In genomic region chr1:155061381-155062150, GRCh38 we compare ENCODE assay signal across 9 cellular contexts. TPM values are rescaled to one million over a fixed set of nuclear protein-coding genes. Genes with fewer than 3 reads are reported as not detected.
DNase-seq lines count a peak whose midpoint lies in the region; ATAC-seq, FAIRE-seq and TF ChIP-seq lines count a peak whose summit lies in the region.
"Had no signal": no experiment of that assay in that cellular context is flagged by ENCODE, and none has a peak within 500 bp of the region (broad histone marks: within the 10 kb centered on the region; RNA-seq: fewer than 3 reads in every experiment).

No MANE protein-coding gene starts in this region.

- peaks cover 0 to 2% of the 10 kb centered on the region in 2 donors for H3K9me3 ChIP-seq in lung (ENCODE audit: control insufficient read depth in 2 of 2, insufficient read depth in 1 of 2, low read length in 1 of 2)

- peaks cover 0 to 7% of the 10 kb centered on the region in 2 donors for H3K4me1 ChIP-seq in lung (ENCODE audit: control insufficient read depth in 2 of 2, insufficient read depth in 2 of 2, low read length in 2 of 2)

- H3K4me3 ChIP-seq in lung: no peak overlapping the region

- no peak overlapping the region for H3K27ac ChIP-seq in lung (ENCODE audit: low read depth in 1 of 2, low read length in 1 of 2)

- no peak for TF ChIP-seq POLR2A in GM12892 (IDR thresholded peaks at IDR 0.05; ENCODE audit: low read depth, low read length)

- peak; percentile 96 for TF ChIP-seq CTCF in lung (IDR thresholded peaks at IDR 0.05; ENCODE audit: control extremely low read depth, extremely low read depth)

- no peaks in the 10 kb centered on the region for H3K27me3 ChIP-seq in lung (ENCODE audit: control insufficient read depth, insufficient read depth)

- ATAC-seq in lung (ENCODE audit: insufficient read depth, low FRiP score) (peak; percentile 50), GM21528 (IDR thresholded peaks at IDR 0.05; ENCODE audit: low FRiP score, unreplicated experiment) (no peak)

- H3K36me3 ChIP-seq in lung (ENCODE audit: control insufficient read depth in 2 of 2, insufficient read depth in 2 of 2, low read length in 2 of 2): peaks cover 3 to 35% of the 10 kb centered on the region in 2 donors

- peak; percentile 100 for FAIRE-seq in GM12892 (lab: Jason Lieb, UNC)

- 41 to 47% methylated on average over 20 to 21 of the region's 21 CpGs for WGBS in lung, 2 donors

- peak; percentile 91 for DNase-seq in GM12892 (ENCODE audit: insufficient read length)
- DNase-seq in HT1080 (ENCODE audit: low read depth): peak; percentile 90
- peak; percentile 97 for DNase-seq in NCI-H82 (lab: John Stamatoyannopoulos, UW)
- peak; percentile 94 to 97 for DNase-seq in activated CD4-positive, alpha-beta T cell treated with anti-CD3 and anti-CD28 coated beads, Interleukin-2, amount 50 U/mL, for 4 hours
- peak; percentile 89 for DNase-seq in dermis blood vessel endothelial cell
- peak; percentile 88 for DNase-seq in lung (ENCODE audit: low spot score)
- peak; percentile 84 for DNase-seq in stimulated activated CD8-positive, alpha-beta memory T cell treated with anti-CD3 and anti-CD28 coated beads, Interleukin-12 subunit alpha, Interleukin-12 subunit beta, amount 100 ng/mL, for 4 hours (ENCODE audit: low read depth)

RNA-seq across cellular contexts. Expression of gene EFNA4, which starts 2.0 kb away (rescaled TPM):
- polyA plus RNA-seq in GM12892 (2012; ENCODE audit: missing spikeins): 5.2 TPM
- 8.4 and 11.0 TPM in 2 replicates for total RNA-seq in HT1080 (2014; rRNA removed; shearing (Covaris generic))
- 3.6 and 5.9 TPM in 2 replicates for polyA plus RNA-seq in HT1080 (2015; cell fraction: cytosol; rRNA removed)
- polyA plus RNA-seq in HT1080 (2015; cell fraction: nucleus; rRNA removed): 3.1 and 4.2 TPM in 2 replicates
- total RNA-seq in dermis blood vessel endothelial cell (9.5 and 15.7 TPM in 2 replicates), lung (10 to 100 TPM in 1 of 2 donors, 1 to 10 TPM in 1; 8.3 to 13.4 TPM)
- polyA plus RNA-seq in lung: 10 to 100 TPM in 1 of 2 donors, 1 to 10 TPM in 1; 9.2 to 11.2 TPM

RNA-seq across cellular contexts. Expression of gene ADAM15, which starts 10.4 kb away (rescaled TPM):
- 6.3 TPM for polyA plus RNA-seq in GM12892 (2012; ENCODE audit: missing spikeins)
- 198 and 262 TPM in 2 replicates for total RNA-seq in HT1080 (2014; rRNA removed; shearing (Covaris generic))
- polyA plus RNA-seq in HT1080 (2015; cell fraction: cytosol; rRNA removed): 184 and 202 TPM in 2 replicates
- 134 and 171 TPM in 2 replicates for polyA plus RNA-seq in HT1080 (2015; cell fraction: nucleus; rRNA removed)
- 289 and 307 TPM in 2 replicates for total RNA-seq in dermis blood vessel endothelial cell
- total RNA-seq in lung: 100 to 1,000 TPM in 1 of 2 donors, 10 to 100 TPM in 1; 49.5 to 209 TPM
- 100 to 1,000 TPM; 111 to 233 TPM for polyA plus RNA-seq in lung

RNA-seq across cellular contexts. Expression of gene EFNA3, which starts 17.1 kb away (rescaled TPM):
- 4.3 TPM for polyA plus RNA-seq in GM12892 (2012; ENCODE audit: missing spikeins)
- 3.3 and 7.0 TPM in 2 replicates for total RNA-seq in HT1080 (2014; rRNA removed; shearing (Covaris generic))
- polyA plus RNA-seq in HT1080 (2015; cell fraction: cytosol; rRNA removed): 2.6 and 5.2 TPM in 2 replicates
- 2.0 and 2.4 TPM in 2 replicates for polyA plus RNA-seq in HT1080 (2015; cell fraction: nucleus; rRNA removed)
- total RNA-seq in dermis blood vessel endothelial cell (1.9 and 2.2 TPM in 2 replicates), lung (1 to 10 TPM; 1.1 to 1.9 TPM)
- 1 to 10 TPM; 1.5 to 1.8 TPM for polyA plus RNA-seq in lung

RNA-seq across cellular contexts. Expression of gene DCST1, which starts 27.9 kb away (rescaled TPM):
- polyA plus RNA-seq in GM12892 (2012; ENCODE audit: missing spikeins): not detected
- 0.17 TPM in 1 of 2 replicates, not detected in the other for total RNA-seq in HT1080 (2014; rRNA removed; shearing (Covaris generic))
- polyA plus RNA-seq in HT1080 (2015; cell fraction: cytosol; rRNA removed): not detected in 2 replicates
- not detected in 2 replicates for polyA plus RNA-seq in HT1080 (2015; cell fraction: nucleus; rRNA removed)
- total RNA-seq in dermis blood vessel endothelial cell: not detected in 2 replicates
- under 1 TPM in 1 of 2 donors, not detected in 1; 0.20 TPM for total RNA-seq in lung
- under 1 TPM in 1 of 2 donors, not detected in 1; 0.08 TPM for polyA plus RNA-seq in lung

RNA-seq across cellular contexts. Expression of gene DCST2, which starts 28.0 kb away (rescaled TPM):
- not detected for polyA plus RNA-seq in GM12892 (2012; ENCODE audit: missing spikeins)
- 0.03 TPM in 1 of 2 replicates, not detected in the other for total RNA-seq in HT1080 (2014; rRNA removed; shearing (Covaris generic))
- 0.03 TPM in 1 of 2 replicates, not detected in the other for polyA plus RNA-seq in HT1080 (2015; cell fraction: cytosol; rRNA removed)
- 0.16 and 0.49 TPM in 2 replicates for polyA plus RNA-seq in HT1080 (2015; cell fraction: nucleus; rRNA removed)
- total RNA-seq in dermis blood vessel endothelial cell (0.17 and 0.70 TPM in 2 replicates), lung (1 to 10 TPM in 1 of 2 donors, under 1 TPM in 1; 0.31 to 1.7 TPM)
- 1 to 10 TPM in 1 of 2 donors, under 1 TPM in 1; 0.77 to 1.7 TPM for polyA plus RNA-seq in lung
- total RNA-seq: temporal lobe had no signal
